7 cellular contexts compared by ENCODE assay signal in genomic region chr6:31733734-31734133, GRCh38. TPM values are rescaled to one million over a fixed set of nuclear protein-coding genes. Genes with fewer than 3 reads are reported as not detected.
DNase-seq lines count a peak whose midpoint lies in the region; ATAC-seq and TF ChIP-seq lines count a peak whose summit lies in the region.
"Had no signal": no experiment of that assay in that cellular context is flagged by ENCODE, and none has a peak within 500 bp of the region (broad histone marks: within the 10 kb centered on the region; RNA-seq: fewer than 3 reads in every experiment).

No MANE protein-coding gene starts in this region.

- peaks cover 25 to 40% (median 40%) of the 10 kb centered on the region in 3 donors for H3K4me1 Mint-ChIP-seq in IgD-negative memory B cell
- peaks cover 28% of the 10 kb centered on the region for H3K4me1 Mint-ChIP-seq in MCF 10A (ENCODE audit: insufficient read depth, unreplicated experiment)

- CTCF ChIA-PET in MCF 10A (lab: Yijun Ruan, JAX): interaction anchor here (0.6 to 1.0 kb wide), 3 partner anchors 36 to 99 kb away, joined by 3 to 4 read pairs (median 4); no protein-coding TSS in a partner anchor

- H3K27ac Mint-ChIP-seq in IgD-negative memory B cell (peak overlapping the region in 2 of 3 donors; percentile 76 to 93), MCF 10A (ENCODE audit: low read depth, unreplicated experiment) (peak overlapping the region; percentile 81)

- POLR2A ChIA-PET in MCF 10A (lab: Yijun Ruan, JAX): interaction anchor here (0.6 to 11.8 kb wide), 6 partner anchors 13 to 98 kb away, joined by 3 to 95 read pairs (median 8); partner anchors contain the start of genes ABHD16A, BAG6 and HSPA1B

- H3K27me3 Mint-ChIP-seq in IgD-negative memory B cell (no peaks in the 10 kb centered on the region), MCF 10A (ENCODE audit: insufficient read depth, unreplicated experiment) (no peaks in the 10 kb centered on the region)

- peak overlapping the region; percentile 81 for H3K4me3 ChIP-seq in retinal pigment epithelial cell (ENCODE audit: low read length)

- no peaks in the 10 kb centered on the region for H3K9me3 Mint-ChIP-seq in IgD-negative memory B cell
- no peaks in the 10 kb centered on the region for H3K9me3 Mint-ChIP-seq in MCF 10A (ENCODE audit: unreplicated experiment)

- no peak for ATAC-seq in HG02678 (IDR thresholded peaks at IDR 0.05; ENCODE audit: unreplicated experiment)

- peaks cover 5% of the 10 kb centered on the region for H3K36me3 Mint-ChIP-seq in IgD-negative memory B cell
- peaks cover 43% of the 10 kb centered on the region for H3K36me3 Mint-ChIP-seq in MCF 10A (ENCODE audit: insufficient read depth, unreplicated experiment)

- TF ChIP-seq CTCF in MCF 10A (IDR thresholded peaks at IDR 0.05; ENCODE audit: unreplicated experiment): no peak
- TF ChIP-seq CTCF in retinal pigment epithelial cell (conservative IDR thresholded peaks at IDR 0.05; ENCODE audit: low read depth, low read length): no peak

- DNase-seq in MCF 10A (ENCODE audit: unreplicated experiment) (no peak), retinal pigment epithelial cell (ENCODE audit: low read depth) (no peak), DMS53 treated with DMSO at 0.1 percent for 48 hours (lab: John Stamatoyannopoulos, UW; ENCODE audit: unreplicated experiment) (no peak), GM03348 (ENCODE audit: low spot score) (no peak)

- H3K4me3 Mint-ChIP-seq in IgD-negative memory B cell: peak overlapping the region; percentile 65 to 98 (median 95)
- peak overlapping the region; percentile 95 for H3K4me3 Mint-ChIP-seq in MCF 10A (ENCODE audit: unreplicated experiment)

- BruUV-seq in MCF 10A (replicated peaks; lab: Mats Ljungman, UMichigan): no TSS peak

- intact Hi-C loops in MCF 10A (cut with micrococcal nuclease): no loop called here

RNA-seq across cellular contexts. Expression of gene CLIC1, which starts 2.6 kb away (rescaled TPM):
- 861 TPM for polyA plus RNA-seq in IgD-negative memory B cell
- 511 and 632 TPM in 2 replicates for total RNA-seq in MCF 10A (2022)

RNA-seq across cellular contexts. Expression of gene DDAH2, which starts 4.6 kb away (rescaled TPM):
- 119 TPM for polyA plus RNA-seq in IgD-negative memory B cell
- 8.5 and 13.5 TPM in 2 replicates for total RNA-seq in MCF 10A (2022)

RNA-seq across cellular contexts. Expression of gene MSH5, which starts 6.1 kb away (rescaled TPM):
- 4.2 TPM for polyA plus RNA-seq in IgD-negative memory B cell
- total RNA-seq in MCF 10A (2022): 36.6 and 43.1 TPM in 2 replicates

RNA-seq across cellular contexts. Expression of gene MPIG6B, which starts 10.6 kb away (rescaled TPM):
- 1.8 TPM for polyA plus RNA-seq in IgD-negative memory B cell
- total RNA-seq in MCF 10A (2022): not detected in 2 replicates

RNA-seq across cellular contexts. Expression of gene LY6G6C, which starts 12.2 kb away (rescaled TPM):
- polyA plus RNA-seq in IgD-negative memory B cell: not detected
- 0.32 TPM in 1 of 2 replicates, not detected in the other for total RNA-seq in MCF 10A (2022)
- total RNA-seq: liver had no signal
- polyA plus RNA-seq: liver had no signal
